Comparison of ENCODE assay signal across 1 cellular context in the genomic region with DNA sequence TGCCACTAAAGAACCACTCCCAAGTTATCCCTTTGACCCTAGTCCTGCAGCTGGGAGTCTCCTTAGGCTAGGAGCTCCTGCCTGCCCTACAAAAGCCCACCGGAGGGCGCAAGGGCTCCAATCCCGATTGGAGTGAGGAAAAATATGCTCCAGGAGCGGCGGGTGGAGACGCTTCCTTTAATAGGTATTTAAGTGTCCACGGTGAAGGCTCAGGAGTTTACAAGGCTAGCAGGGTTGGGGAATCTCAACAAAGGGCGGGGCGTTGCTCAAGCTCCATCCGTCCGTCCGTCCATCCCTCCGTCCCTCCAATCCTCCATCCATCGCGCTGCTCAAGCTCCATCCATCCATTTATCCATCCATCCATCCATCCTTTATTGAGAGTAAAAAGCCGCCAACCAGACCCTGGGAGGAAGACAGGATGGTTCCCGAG.
A peak's percentile ranks its signal among the peaks of the same experiment; 100 is the strongest.
TF ChIP-seq lines count a peak whose summit lies in the region.

No MANE protein-coding gene starts in this region.

TF ChIP-seq in HepG2, 621 proteins besides CTCF, POLR2A, EP300 and RAD21 (continued from another document and continues in another):
- TF ChIP-seq, protein P1, sequence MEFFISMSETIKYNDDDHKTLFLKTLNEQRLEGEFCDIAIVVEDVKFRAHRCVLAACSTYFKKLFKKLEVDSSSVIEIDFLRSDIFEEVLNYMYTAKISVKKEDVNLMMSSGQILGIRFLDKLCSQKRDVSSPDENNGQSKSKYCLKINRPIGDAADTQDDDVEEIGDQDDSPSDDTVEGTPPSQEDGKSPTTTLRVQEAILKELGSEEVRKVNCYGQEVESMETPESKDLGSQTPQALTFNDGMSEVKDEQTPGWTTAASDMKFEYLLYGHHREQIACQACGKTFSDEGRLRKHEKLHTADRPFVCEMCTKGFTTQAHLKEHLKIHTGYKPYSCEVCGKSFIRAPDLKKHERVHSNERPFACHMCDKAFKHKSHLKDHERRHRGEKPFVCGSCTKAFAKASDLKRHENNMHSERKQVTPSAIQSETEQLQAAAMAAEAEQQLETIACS (CRISPR knock-in tag; IDR thresholded peaks at IDR 0.05): no peak
- no peak for TF ChIP-seq JARID2 (CRISPR knock-in tag; IDR thresholded peaks at IDR 0.05; ENCODE audit: insufficient replicate concordance)
- TF ChIP-seq, protein P2, sequence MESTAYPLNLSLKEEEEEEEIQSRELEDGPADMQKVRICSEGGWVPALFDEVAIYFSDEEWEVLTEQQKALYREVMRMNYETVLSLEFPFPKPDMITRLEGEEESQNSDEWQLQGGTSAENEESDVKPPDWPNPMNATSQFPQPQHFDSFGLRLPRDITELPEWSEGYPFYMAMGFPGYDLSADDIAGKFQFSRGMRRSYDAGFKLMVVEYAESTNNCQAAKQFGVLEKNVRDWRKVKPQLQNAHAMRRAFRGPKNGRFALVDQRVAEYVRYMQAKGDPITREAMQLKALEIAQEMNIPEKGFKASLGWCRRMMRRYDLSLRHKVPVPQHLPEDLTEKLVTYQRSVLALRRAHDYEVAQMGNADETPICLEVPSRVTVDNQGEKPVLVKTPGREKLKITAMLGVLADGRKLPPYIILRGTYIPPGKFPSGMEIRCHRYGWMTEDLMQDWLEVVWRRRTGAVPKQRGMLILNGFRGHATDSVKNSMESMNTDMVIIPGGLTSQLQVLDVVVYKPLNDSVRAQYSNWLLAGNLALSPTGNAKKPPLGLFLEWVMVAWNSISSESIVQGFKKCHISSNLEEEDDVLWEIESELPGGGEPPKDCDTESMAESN (CRISPR knock-in tag; conservative IDR thresholded peaks at IDR 0.05): no peak
- no peak for TF ChIP-seq JUND (CRISPR knock-in tag; IDR thresholded peaks at IDR 0.05)
- no peak for TF ChIP-seq ZNF570 (CRISPR knock-in tag; IDR thresholded peaks at IDR 0.05; ENCODE audit: borderline replicate concordance)
- no peak for TF ChIP-seq IRX3 (CRISPR knock-in tag; IDR thresholded peaks at IDR 0.05; ENCODE audit: borderline replicate concordance, low read depth)
- no peak for TF ChIP-seq GATAD2A (CRISPR knock-in tag; IDR thresholded peaks at IDR 0.05)
- TF ChIP-seq PHF21A (CRISPR knock-in tag; IDR thresholded peaks at IDR 0.05): no peak
- TF ChIP-seq, protein P3, sequence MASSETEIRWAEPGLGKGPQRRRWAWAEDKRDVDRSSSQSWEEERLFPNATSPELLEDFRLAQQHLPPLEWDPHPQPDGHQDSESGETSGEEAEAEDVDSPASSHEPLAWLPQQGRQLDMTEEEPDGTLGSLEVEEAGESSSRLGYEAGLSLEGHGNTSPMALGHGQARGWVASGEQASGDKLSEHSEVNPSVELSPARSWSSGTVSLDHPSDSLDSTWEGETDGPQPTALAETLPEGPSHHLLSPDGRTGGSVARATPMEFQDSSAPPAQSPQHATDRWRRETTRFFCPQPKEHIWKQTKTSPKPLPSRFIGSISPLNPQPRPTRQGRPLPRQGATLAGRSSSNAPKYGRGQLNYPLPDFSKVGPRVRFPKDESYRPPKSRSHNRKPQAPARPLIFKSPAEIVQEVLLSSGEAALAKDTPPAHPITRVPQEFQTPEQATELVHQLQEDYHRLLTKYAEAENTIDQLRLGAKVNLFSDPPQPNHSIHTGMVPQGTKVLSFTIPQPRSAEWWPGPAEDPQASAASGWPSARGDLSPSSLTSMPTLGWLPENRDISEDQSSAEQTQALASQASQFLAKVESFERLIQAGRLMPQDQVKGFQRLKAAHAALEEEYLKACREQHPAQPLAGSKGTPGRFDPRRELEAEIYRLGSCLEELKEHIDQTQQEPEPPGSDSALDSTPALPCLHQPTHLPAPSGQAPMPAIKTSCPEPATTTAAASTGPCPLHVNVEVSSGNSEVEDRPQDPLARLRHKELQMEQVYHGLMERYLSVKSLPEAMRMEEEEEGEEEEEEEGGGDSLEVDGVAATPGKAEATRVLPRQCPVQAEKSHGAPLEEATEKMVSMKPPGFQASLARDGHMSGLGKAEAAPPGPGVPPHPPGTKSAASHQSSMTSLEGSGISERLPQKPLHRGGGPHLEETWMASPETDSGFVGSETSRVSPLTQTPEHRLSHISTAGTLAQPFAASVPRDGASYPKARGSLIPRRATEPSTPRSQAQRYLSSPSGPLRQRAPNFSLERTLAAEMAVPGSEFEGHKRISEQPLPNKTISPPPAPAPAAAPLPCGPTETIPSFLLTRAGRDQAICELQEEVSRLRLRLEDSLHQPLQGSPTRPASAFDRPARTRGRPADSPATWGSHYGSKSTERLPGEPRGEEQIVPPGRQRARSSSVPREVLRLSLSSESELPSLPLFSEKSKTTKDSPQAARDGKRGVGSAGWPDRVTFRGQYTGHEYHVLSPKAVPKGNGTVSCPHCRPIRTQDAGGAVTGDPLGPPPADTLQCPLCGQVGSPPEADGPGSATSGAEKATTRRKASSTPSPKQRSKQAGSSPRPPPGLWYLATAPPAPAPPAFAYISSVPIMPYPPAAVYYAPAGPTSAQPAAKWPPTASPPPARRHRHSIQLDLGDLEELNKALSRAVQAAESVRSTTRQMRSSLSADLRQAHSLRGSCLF (CRISPR knock-in tag; IDR thresholded peaks at IDR 0.05; ENCODE audit: borderline replicate concordance): no peak
- TF ChIP-seq, protein P4, sequence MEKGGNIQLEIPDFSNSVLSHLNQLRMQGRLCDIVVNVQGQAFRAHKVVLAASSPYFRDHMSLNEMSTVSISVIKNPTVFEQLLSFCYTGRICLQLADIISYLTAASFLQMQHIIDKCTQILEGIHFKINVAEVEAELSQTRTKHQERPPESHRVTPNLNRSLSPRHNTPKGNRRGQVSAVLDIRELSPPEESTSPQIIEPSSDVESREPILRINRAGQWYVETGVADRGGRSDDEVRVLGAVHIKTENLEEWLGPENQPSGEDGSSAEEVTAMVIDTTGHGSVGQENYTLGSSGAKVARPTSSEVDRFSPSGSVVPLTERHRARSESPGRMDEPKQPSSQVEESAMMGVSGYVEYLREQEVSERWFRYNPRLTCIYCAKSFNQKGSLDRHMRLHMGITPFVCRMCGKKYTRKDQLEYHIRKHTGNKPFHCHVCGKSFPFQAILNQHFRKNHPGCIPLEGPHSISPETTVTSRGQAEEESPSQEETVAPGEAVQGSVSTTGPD (CRISPR knock-in tag; IDR thresholded peaks at IDR 0.05): no peak
- TF ChIP-seq ZNF605 (CRISPR knock-in tag; IDR thresholded peaks at IDR 0.05): no peak
- no peak for TF ChIP-seq CEBPB (IDR thresholded peaks at IDR 0.05; ENCODE audit: borderline replicate concordance, low read depth, low read length)
- no peak for TF ChIP-seq NR2F1 (CRISPR knock-in tag; IDR thresholded peaks at IDR 0.05)
- TF ChIP-seq, protein P5, sequence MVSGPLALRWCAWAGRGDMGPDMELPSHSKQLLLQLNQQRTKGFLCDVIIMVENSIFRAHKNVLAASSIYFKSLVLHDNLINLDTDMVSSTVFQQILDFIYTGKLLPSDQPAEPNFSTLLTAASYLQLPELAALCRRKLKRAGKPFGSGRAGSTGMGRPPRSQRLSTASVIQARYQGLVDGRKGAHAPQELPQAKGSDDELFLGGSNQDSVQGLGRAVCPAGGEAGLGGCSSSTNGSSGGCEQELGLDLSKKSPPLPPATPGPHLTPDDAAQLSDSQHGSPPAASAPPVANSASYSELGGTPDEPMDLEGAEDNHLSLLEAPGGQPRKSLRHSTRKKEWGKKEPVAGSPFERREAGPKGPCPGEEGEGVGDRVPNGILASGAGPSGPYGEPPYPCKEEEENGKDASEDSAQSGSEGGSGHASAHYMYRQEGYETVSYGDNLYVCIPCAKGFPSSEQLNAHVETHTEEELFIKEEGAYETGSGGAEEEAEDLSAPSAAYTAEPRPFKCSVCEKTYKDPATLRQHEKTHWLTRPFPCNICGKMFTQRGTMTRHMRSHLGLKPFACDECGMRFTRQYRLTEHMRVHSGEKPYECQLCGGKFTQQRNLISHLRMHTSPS (CRISPR knock-in tag; IDR thresholded peaks at IDR 0.05; ENCODE audit: low read depth): no peak
- TF ChIP-seq HMG20B (CRISPR knock-in tag; conservative IDR thresholded peaks at IDR 0.05): no peak
- no peak for TF ChIP-seq ZNF556 (CRISPR knock-in tag; IDR thresholded peaks at IDR 0.05; ENCODE audit: borderline replicate concordance)
- TF ChIP-seq EEA1 (CRISPR knock-in tag; IDR thresholded peaks at IDR 0.05; ENCODE audit: borderline replicate concordance): 0 out of 2 replicates have a peak, but pooled peaks have one; percentile 29
- TF ChIP-seq ZNF577 (CRISPR knock-in tag; IDR thresholded peaks at IDR 0.05; ENCODE audit: borderline replicate concordance, low read depth): no peak
- 0 out of 2 replicates have a peak, but pooled peaks have one; percentile 12 for TF ChIP-seq KDM6A (CRISPR knock-in tag; IDR thresholded peaks at IDR 0.05; ENCODE audit: low read depth)
- TF ChIP-seq GATAD1 (CRISPR knock-in tag; IDR thresholded peaks at IDR 0.05): no peak
- no peak for TF ChIP-seq PRMT3 (CRISPR knock-in tag; IDR thresholded peaks at IDR 0.05; ENCODE audit: borderline replicate concordance, low read depth)
- TF ChIP-seq NFIB (CRISPR knock-in tag; IDR thresholded peaks at IDR 0.05; ENCODE audit: borderline replicate concordance): no peak
- no peak for TF ChIP-seq FOXP1 (IDR thresholded peaks at IDR 0.05)
- TF ChIP-seq FOXP1 (CRISPR knock-in tag; IDR thresholded peaks at IDR 0.05): no peak
- TF ChIP-seq CAMTA2 (CRISPR knock-in tag; IDR thresholded peaks at IDR 0.05; ENCODE audit: borderline replicate concordance): no peak
- TF ChIP-seq LCORL (IDR thresholded peaks at IDR 0.05): no peak
- TF ChIP-seq LCORL (CRISPR knock-in tag; IDR thresholded peaks at IDR 0.05): no peak
- TF ChIP-seq, protein P6, sequence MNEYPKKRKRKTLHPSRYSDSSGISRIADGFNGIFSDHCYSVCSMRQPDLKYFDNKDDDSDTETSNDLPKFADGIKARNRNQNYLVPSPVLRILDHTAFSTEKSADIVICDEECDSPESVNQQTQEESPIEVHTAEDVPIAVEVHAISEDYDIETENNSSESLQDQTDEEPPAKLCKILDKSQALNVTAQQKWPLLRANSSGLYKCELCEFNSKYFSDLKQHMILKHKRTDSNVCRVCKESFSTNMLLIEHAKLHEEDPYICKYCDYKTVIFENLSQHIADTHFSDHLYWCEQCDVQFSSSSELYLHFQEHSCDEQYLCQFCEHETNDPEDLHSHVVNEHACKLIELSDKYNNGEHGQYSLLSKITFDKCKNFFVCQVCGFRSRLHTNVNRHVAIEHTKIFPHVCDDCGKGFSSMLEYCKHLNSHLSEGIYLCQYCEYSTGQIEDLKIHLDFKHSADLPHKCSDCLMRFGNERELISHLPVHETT (CRISPR knock-in tag; conservative IDR thresholded peaks at IDR 0.05): no peak
- TF ChIP-seq, protein P7, sequence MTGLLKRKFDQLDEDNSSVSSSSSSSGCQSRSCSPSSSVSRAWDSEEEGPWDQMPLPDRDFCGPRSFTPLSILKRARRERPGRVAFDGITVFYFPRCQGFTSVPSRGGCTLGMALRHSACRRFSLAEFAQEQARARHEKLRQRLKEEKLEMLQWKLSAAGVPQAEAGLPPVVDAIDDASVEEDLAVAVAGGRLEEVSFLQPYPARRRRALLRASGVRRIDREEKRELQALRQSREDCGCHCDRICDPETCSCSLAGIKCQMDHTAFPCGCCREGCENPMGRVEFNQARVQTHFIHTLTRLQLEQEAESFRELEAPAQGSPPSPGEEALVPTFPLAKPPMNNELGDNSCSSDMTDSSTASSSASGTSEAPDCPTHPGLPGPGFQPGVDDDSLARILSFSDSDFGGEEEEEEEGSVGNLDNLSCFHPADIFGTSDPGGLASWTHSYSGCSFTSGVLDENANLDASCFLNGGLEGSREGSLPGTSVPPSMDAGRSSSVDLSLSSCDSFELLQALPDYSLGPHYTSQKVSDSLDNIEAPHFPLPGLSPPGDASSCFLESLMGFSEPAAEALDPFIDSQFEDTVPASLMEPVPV (CRISPR knock-in tag; IDR thresholded peaks at IDR 0.05): no peak
- TF ChIP-seq CCAR2 (optimal IDR thresholded peaks at IDR 0.05; ENCODE audit: low read depth, low read length): no peak
- TF ChIP-seq ZNF709 (CRISPR knock-in tag; IDR thresholded peaks at IDR 0.05): no peak
- no peak for TF ChIP-seq SNAI1 (CRISPR knock-in tag; IDR thresholded peaks at IDR 0.05; ENCODE audit: borderline replicate concordance)
- no peak; the same call in 1 of the 2 replicates for TF ChIP-seq MEIS1 (CRISPR knock-in tag; IDR thresholded peaks at IDR 0.05; ENCODE audit: borderline replicate concordance)
- no peak for TF ChIP-seq KLF15 (CRISPR knock-in tag; IDR thresholded peaks at IDR 0.05; ENCODE audit: borderline replicate concordance)
- TF ChIP-seq ZNF292 (CRISPR knock-in tag; IDR thresholded peaks at IDR 0.05; ENCODE audit: borderline replicate concordance, low read depth): no peak; the same call in 1 of the 2 replicates
- no peak; the same call in 1 of the 2 replicates for TF ChIP-seq PPARG (CRISPR knock-in tag; conservative IDR thresholded peaks at IDR 0.05)
- TF ChIP-seq ZFY (CRISPR knock-in tag; IDR thresholded peaks at IDR 0.05): no peak
- TF ChIP-seq ZNF335 (CRISPR knock-in tag; IDR thresholded peaks at IDR 0.05): no peak
- TF ChIP-seq, protein P8, sequence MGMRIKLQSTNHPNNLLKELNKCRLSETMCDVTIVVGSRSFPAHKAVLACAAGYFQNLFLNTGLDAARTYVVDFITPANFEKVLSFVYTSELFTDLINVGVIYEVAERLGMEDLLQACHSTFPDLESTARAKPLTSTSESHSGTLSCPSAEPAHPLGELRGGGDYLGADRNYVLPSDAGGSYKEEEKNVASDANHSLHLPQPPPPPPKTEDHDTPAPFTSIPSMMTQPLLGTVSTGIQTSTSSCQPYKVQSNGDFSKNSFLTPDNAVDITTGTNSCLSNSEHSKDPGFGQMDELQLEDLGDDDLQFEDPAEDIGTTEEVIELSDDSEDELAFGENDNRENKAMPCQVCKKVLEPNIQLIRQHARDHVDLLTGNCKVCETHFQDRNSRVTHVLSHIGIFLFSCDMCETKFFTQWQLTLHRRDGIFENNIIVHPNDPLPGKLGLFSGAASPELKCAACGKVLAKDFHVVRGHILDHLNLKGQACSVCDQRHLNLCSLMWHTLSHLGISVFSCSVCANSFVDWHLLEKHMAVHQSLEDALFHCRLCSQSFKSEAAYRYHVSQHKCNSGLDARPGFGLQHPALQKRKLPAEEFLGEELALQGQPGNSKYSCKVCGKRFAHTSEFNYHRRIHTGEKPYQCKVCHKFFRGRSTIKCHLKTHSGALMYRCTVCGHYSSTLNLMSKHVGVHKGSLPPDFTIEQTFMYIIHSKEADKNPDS (CRISPR knock-in tag; IDR thresholded peaks at IDR 0.05): no peak
- no peak; the same call in 1 of the 2 replicates for TF ChIP-seq AHR (CRISPR knock-in tag; IDR thresholded peaks at IDR 0.05)
- no peak for TF ChIP-seq EED (CRISPR knock-in tag; IDR thresholded peaks at IDR 0.05)
- TF ChIP-seq ZNF143 (CRISPR knock-in tag; IDR thresholded peaks at IDR 0.05): no peak
- no peak; the same call in 1 of the 2 replicates for TF ChIP-seq HES4 (CRISPR knock-in tag; IDR thresholded peaks at IDR 0.05; ENCODE audit: borderline replicate concordance)
- TF ChIP-seq GTF3A (CRISPR knock-in tag; conservative IDR thresholded peaks at IDR 0.05): no peak; the same call in 1 of the 2 replicates
- TF ChIP-seq ZKSCAN1 (IDR thresholded peaks at IDR 0.05; ENCODE audit: low read length): no peak
- TF ChIP-seq, protein P9, sequence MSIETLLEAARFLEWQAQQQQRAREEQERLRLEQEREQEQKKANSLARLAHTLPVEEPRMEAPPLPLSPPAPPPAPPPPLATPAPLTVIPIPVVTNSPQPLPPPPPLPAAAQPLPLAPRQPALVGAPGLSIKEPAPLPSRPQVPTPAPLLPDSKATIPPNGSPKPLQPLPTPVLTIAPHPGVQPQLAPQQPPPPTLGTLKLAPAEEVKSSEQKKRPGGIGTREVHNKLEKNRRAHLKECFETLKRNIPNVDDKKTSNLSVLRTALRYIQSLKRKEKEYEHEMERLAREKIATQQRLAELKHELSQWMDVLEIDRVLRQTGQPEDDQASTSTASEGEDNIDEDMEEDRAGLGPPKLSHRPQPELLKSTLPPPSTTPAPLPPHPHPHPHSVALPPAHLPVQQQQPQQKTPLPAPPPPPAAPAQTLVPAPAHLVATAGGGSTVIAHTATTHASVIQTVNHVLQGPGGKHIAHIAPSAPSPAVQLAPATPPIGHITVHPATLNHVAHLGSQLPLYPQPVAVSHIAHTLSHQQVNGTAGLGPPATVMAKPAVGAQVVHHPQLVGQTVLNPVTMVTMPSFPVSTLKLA (IDR thresholded peaks at IDR 0.05): no peak
- TF ChIP-seq PAWR (CRISPR knock-in tag; IDR thresholded peaks at IDR 0.05; ENCODE audit: borderline replicate concordance): no peak
- TF ChIP-seq SMC3 (IDR thresholded peaks at IDR 0.05; ENCODE audit: low read length): peak; percentile 61
